20 cellular contexts compared by ENCODE assay signal in genomic region chr12:56154818-56155217, GRCh38. TPM values are rescaled to one million over a fixed set of nuclear protein-coding genes. Genes with fewer than 3 reads are reported as not detected.
A peak's percentile ranks its signal among the peaks of the same experiment; 100 is the strongest.
DNase-seq lines count a peak whose midpoint lies in the region; ATAC-seq, FAIRE-seq and TF ChIP-seq lines count a peak whose summit lies in the region.
"Had no signal": no experiment of that assay in that cellular context is flagged by ENCODE, and none has a peak within 500 bp of the region (broad histone marks: within the 10 kb centered on the region; RNA-seq: fewer than 3 reads in every experiment).

No MANE protein-coding gene starts in this region.

- H3K36me3 Mint-ChIP-seq in activated T-cell treated with anti-CD3 and anti-CD28 coated beads, Interleukin-2, amount 50 U/mL, for 24 hours (ENCODE audit: low read depth) = peaks cover 55% of the 10 kb centered on the region

- no peaks in the 10 kb centered on the region for H3K27me3 Mint-ChIP-seq in activated T-cell treated with anti-CD3 and anti-CD28 coated beads, Interleukin-2, amount 50 U/mL, for 24 hours
- H3K27me3 Mint-ChIP-seq: CD8-positive, alpha-beta memory T cell had no signal

- H3K36me3 ChIP-seq in SU-DHL-6 (ENCODE audit: low read length) (no peaks in the 10 kb centered on the region), kidney (ENCODE audit: control insufficient read depth in 1 of 2, insufficient read depth in 2 of 2, low read length in 2 of 2) (peaks cover 4 to 5% of the 10 kb centered on the region in 2 donors), skeletal muscle tissue (ENCODE audit: control insufficient read depth in 3 of 3, insufficient read depth in 3 of 3, low read length in 3 of 3) (peaks cover 12 to 17% (median 14%) of the 10 kb centered on the region in 3 donors), pancreas (no peaks in the 10 kb centered on the region)

- intact Hi-C loops in kidney (cut with DNase I) = no loop called here
- intact Hi-C loops in pancreas (cut with DNase I) = no loop called here

- H3K27ac ChIP-seq in SU-DHL-6 (ENCODE audit: low read depth, low read length) (no peak overlapping the region), kidney (ENCODE audit: low read depth in 2 of 2, low read length in 2 of 2) (no peak overlapping the region), skeletal muscle tissue (ENCODE audit: low read depth, low read length) (peak overlapping the region; percentile 98), pancreas (no peak overlapping the region)
- H3K27ac ChIP-seq: epithelial cell of prostate, suprapubic skin had no signal

- H3K4me3 Mint-ChIP-seq in activated T-cell treated with anti-CD3 and anti-CD28 coated beads, Interleukin-2, amount 50 U/mL, for 24 hours = no peak overlapping the region

- 0 out of 2 replicates have a peak overlapping the region, but pooled peaks have one; percentile 77 for H3K9ac ChIP-seq in SU-DHL-6 (ENCODE audit: low read length)
- H3K9ac ChIP-seq in kidney (ENCODE audit: low read length in 2 of 2) = no peak overlapping the region
- peak overlapping the region in 2 of 3 donors; percentile 43 to 88 for H3K9ac ChIP-seq in skeletal muscle tissue (ENCODE audit: low read depth in 1 of 3, low read length in 3 of 3)

- ATAC-seq in GM19035 (IDR thresholded peaks at IDR 0.05; ENCODE audit: unreplicated experiment) = no peak
- no peak for ATAC-seq in pancreas
- ATAC-seq: activated T-cell treated with anti-CD3 and anti-CD28 coated beads, Interleukin-2, amount 50 U/mL, for 4 hours; left cardiac atrium had no signal

- H3K4me2 ChIP-seq in SU-DHL-6 (ENCODE audit: low read depth, low read length, poor library complexity, severe bottlenecking) = no peak overlapping the region

- no peaks in the 10 kb centered on the region for H3K27me3 ChIP-seq in SU-DHL-6 (ENCODE audit: low read length)
- no peaks in the 10 kb centered on the region for H3K27me3 ChIP-seq in skeletal muscle tissue (ENCODE audit: control insufficient read depth in 3 of 3, insufficient read depth in 3 of 3, low read length in 3 of 3)
- no peaks in the 10 kb centered on the region for H3K27me3 ChIP-seq in pancreas
- H3K27me3 ChIP-seq: suprapubic skin had no signal

- TF ChIP-seq CTCF in SU-DHL-6 (IDR thresholded peaks at IDR 0.05; ENCODE audit: insufficient read depth, low read length, poor library complexity, severe bottlenecking) (no peak), kidney (IDR thresholded peaks at IDR 0.05; ENCODE audit: borderline replicate concordance, extremely low read depth, insufficient read depth) (no peak), pancreas (IDR thresholded peaks at IDR 0.05) (no peak)

- H2AFZ ChIP-seq in SU-DHL-6 (ENCODE audit: low read depth, low read length, severe bottlenecking) = no peak overlapping the region

- no peaks in the 10 kb centered on the region for H4K20me1 ChIP-seq in SU-DHL-6 (ENCODE audit: low read depth, low read length)

- 86 to 89% methylated on average over 5 of the region's 5 CpGs for WGBS in pancreas, 2 donors

- no peaks in the 10 kb centered on the region for H3K9me2 ChIP-seq in SU-DHL-6 (replicated peaks; ENCODE audit: insufficient read depth, low read length)

- no peak for DNase-seq in activated T-cell treated with anti-CD3 and anti-CD28 coated beads, Interleukin-2, amount 50 U/mL, for 24 hours
- DNase-seq in activated T-cell treated with anti-CD3 and anti-CD28 coated beads, Interleukin-2, amount 50 U/mL, for 1 hour = no peak
- peak; percentile 52 for DNase-seq in kidney
- no peak for DNase-seq in pancreas
- no peak for DNase-seq in RPMI8226
- DNase-seq: activated T-cell treated with anti-CD3 and anti-CD28 coated beads, Interleukin-2, amount 50 U/mL, for 4 hours; CD8-positive, alpha-beta memory T cell; cortex of kidney; DMS79; foreskin melanocyte; left cardiac atrium; MV-4-11; NCI-H187 treated with DMSO at 0.1 percent for 48 hours; stimulated activated CD4-positive, alpha-beta T cell treated with anti-CD3 and anti-CD28 coated beads, Interleukin-12 subunit alpha, Interleukin-12 subunit beta, amount 100 ng/mL, for 4 hours had no signal

- peaks cover 57% of the 10 kb centered on the region for H3K4me1 Mint-ChIP-seq in activated T-cell treated with anti-CD3 and anti-CD28 coated beads, Interleukin-2, amount 50 U/mL, for 24 hours (ENCODE audit: low read depth)

- no peaks in the 10 kb centered on the region for H3K9me3 Mint-ChIP-seq in activated T-cell treated with anti-CD3 and anti-CD28 coated beads, Interleukin-2, amount 50 U/mL, for 24 hours
- H3K9me3 Mint-ChIP-seq: activated T-cell treated with anti-CD3 and anti-CD28 coated beads, Interleukin-2, amount 50 U/mL, for 4 hours; CD8-positive, alpha-beta memory T cell had no signal

- peaks cover 26% of the 10 kb centered on the region for H3F3A ChIP-seq in SU-DHL-6 (ENCODE audit: insufficient read depth)

- peaks cover 16 to 21% of the 10 kb centered on the region in 2 donors for H3K4me1 ChIP-seq in kidney (ENCODE audit: control insufficient read depth in 1 of 2, insufficient read depth in 1 of 2, low read depth in 1 of 2, low read length in 2 of 2)
- peaks cover 35 to 59% (median 50%) of the 10 kb centered on the region in 3 donors for H3K4me1 ChIP-seq in skeletal muscle tissue (ENCODE audit: control insufficient read depth in 3 of 3, insufficient read depth in 3 of 3, low read length in 3 of 3)
- peaks cover 5 to 18% (median 8%) of the 10 kb centered on the region in 3 donors for H3K4me1 ChIP-seq in pancreas

- H3K79me2 ChIP-seq in SU-DHL-6 (ENCODE audit: insufficient read depth, low read length) = peaks cover 23% of the 10 kb centered on the region

- peak overlapping the region; percentile 15 for H3K27ac Mint-ChIP-seq in activated T-cell treated with anti-CD3 and anti-CD28 coated beads, Interleukin-2, amount 50 U/mL, for 24 hours

- FAIRE-seq in kidney (lab: Jason Lieb, UNC) (no peak), pancreas (lab: Jason Lieb, UNC) (no peak)
- FAIRE-seq: bronchial epithelial cell had no signal

- H3K4me3 ChIP-seq in SU-DHL-6 (ENCODE audit: insufficient read depth, low read length, poor library complexity, severe bottlenecking) = no peak overlapping the region
- no peak overlapping the region for H3K4me3 ChIP-seq in kidney (ENCODE audit: low read length in 2 of 2)
- peak overlapping the region in 2 of 3 donors; percentile 6 to 83 for H3K4me3 ChIP-seq in skeletal muscle tissue (ENCODE audit: low read length in 3 of 3)
- no peak overlapping the region for H3K4me3 ChIP-seq in pancreas
- H3K4me3 ChIP-seq: suprapubic skin had no signal

- no peaks in the 10 kb centered on the region for H3K9me3 ChIP-seq in SU-DHL-6 (ENCODE audit: insufficient read depth, low read length)
- H3K9me3 ChIP-seq in kidney (ENCODE audit: control insufficient read depth in 1 of 2, low read length in 2 of 2) = no peaks in the 10 kb centered on the region
- H3K9me3 ChIP-seq in skeletal muscle tissue (ENCODE audit: control insufficient read depth in 3 of 3, low read length in 3 of 3) = no peaks in the 10 kb centered on the region
- H3K9me3 ChIP-seq in pancreas = no peaks in the 10 kb centered on the region
- H3K9me3 ChIP-seq: suprapubic skin had no signal

RNA-seq across cellular contexts. Expression of gene MYL6B, which starts 2.4 kb away (rescaled TPM):
- total RNA-seq in kidney = 48.2 TPM
- 142 TPM for polyA plus RNA-seq in kidney (ENCODE audit: insufficient read depth, low read depth, low replicate concordance)
- 451 TPM for total RNA-seq in skeletal muscle tissue
- 10 to 100 TPM in 5 of 6 donors, 1 to 10 TPM in 1; 6.7 to 18.2 (median 14.7) TPM for total RNA-seq in pancreas
- 10 to 100 TPM; 39.3 to 65.9 TPM for polyA plus RNA-seq in pancreas

RNA-seq across cellular contexts. Expression of gene MYL6, which starts 3.3 kb away (rescaled TPM):
- total RNA-seq in kidney (1,630 TPM), skeletal muscle tissue (859 TPM), pancreas (100 to 1,000 TPM; 270 to 669 (median 431) TPM)
- polyA plus RNA-seq in kidney (ENCODE audit: insufficient read depth, low read depth, low replicate concordance) (4,190 TPM), pancreas (1,000 to 10,000 TPM in 1 of 2 donors, 100 to 1,000 TPM in 1; 887 to 1,217 TPM)

RNA-seq across cellular contexts. Expression of gene ESYT1, which starts 26.8 kb away (rescaled TPM):
- total RNA-seq in kidney (104 TPM), skeletal muscle tissue (149 TPM), pancreas (10 to 100 TPM; 42.8 to 55.1 (median 46.5) TPM)
- polyA plus RNA-seq in kidney (ENCODE audit: insufficient read depth, low read depth, low replicate concordance) (40.4 TPM), pancreas (10 to 100 TPM; 22.5 to 40.2 TPM)

RNA-seq across cellular contexts. Expression of gene SMARCC2, which starts 34.5 kb away (rescaled TPM):
- total RNA-seq in kidney (112 TPM), skeletal muscle tissue (43.8 TPM), pancreas (10 to 100 TPM; 26.3 to 64.5 (median 38.2) TPM)
- polyA plus RNA-seq in kidney (ENCODE audit: insufficient read depth, low read depth, low replicate concordance) (18.8 TPM), pancreas (10 to 100 TPM; 33.1 to 42.2 TPM)

RNA-seq across cellular contexts. Expression of gene ZC3H10, which starts 36.8 kb away (rescaled TPM):
- 8.6 TPM for total RNA-seq in kidney
- 2.4 TPM for polyA plus RNA-seq in kidney (ENCODE audit: insufficient read depth, low read depth, low replicate concordance)
- total RNA-seq in skeletal muscle tissue = 5.7 TPM
- 1 to 10 TPM; 2.6 to 4.1 (median 3.2) TPM for total RNA-seq in pancreas
- polyA plus RNA-seq in pancreas = 1 to 10 TPM; 1.9 to 3.0 TPM

Comparison
In these comparisons a context has a peak if more than half of its experiments do, and no peak if none do; other contexts are left out.
1. H3K4me3 ChIP-seq: peak in skeletal muscle tissue (2 of 3); none in SU-DHL-6 (single experiment), kidney (0 of 2) and pancreas (0 of 4).
2. H3K9ac ChIP-seq: peak in SU-DHL-6 (single experiment) and skeletal muscle tissue (2 of 3); none in kidney (0 of 2).